Comparison of ENCODE assay signal across 1 cellular context in the genomic region with DNA sequence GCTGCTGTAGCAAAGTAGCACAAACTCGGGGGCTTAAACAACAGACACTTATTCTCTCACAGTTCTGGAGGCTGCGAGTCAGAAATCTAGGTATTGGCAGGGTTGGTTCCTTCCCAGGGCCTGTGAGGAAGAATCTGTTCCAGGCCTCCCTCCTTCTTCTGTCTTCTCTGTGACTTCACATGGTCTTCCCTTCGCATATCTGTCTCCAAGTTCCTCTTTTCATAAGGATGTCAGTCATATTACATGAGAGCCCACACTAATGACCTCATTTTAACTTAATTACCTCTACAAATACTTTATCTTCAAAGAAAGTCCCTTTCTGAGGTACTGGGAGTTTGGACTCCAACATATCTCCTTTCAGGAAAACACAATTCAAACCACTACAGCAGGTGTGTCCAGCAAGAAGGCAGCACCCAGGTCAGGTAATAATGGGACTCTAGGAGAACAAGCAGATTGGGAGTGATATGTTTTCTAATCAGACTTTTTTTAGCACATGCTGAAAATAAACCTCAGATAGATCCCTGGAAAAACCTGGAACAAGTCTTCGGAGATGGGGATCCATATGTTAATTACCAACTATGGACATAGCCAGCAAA.
TF ChIP-seq lines count a peak whose summit lies in the region.

No MANE protein-coding gene starts in this region.

TF ChIP-seq in GM12878, 131 proteins besides CTCF, POLR2A, EP300 and RAD21 (continued from another document):
- TF ChIP-seq SPI1 (IDR thresholded peaks at IDR 0.05; ENCODE audit: borderline replicate concordance, insufficient read depth, low read depth, low read length) = peak; percentile 66
- no peak for TF ChIP-seq KAT2A (conservative IDR thresholded peaks at IDR 0.05; ENCODE audit: control insufficient read depth, low read depth, low read length)
- TF ChIP-seq BRCA1 (IDR thresholded peaks at IDR 0.05; ENCODE audit: low read depth, low read length) = no peak
- peak; percentile 78 for TF ChIP-seq PKNOX1 (IDR thresholded peaks at IDR 0.05)
- TF ChIP-seq ATF3 (IDR thresholded peaks at IDR 0.05; ENCODE audit: borderline replicate concordance, extremely low read depth, low read depth, low read length) = no peak
- peak; percentile 40; the same call in 1 of the 2 replicates for TF ChIP-seq MTA2 (IDR thresholded peaks at IDR 0.05; ENCODE audit: low read depth)
- TF ChIP-seq TCF7 (IDR thresholded peaks at IDR 0.05; ENCODE audit: borderline replicate concordance) = 0 out of 2 replicates have a peak, but pooled peaks have one; percentile 9
- TF ChIP-seq RELB (IDR thresholded peaks at IDR 0.05; ENCODE audit: low read depth) = no peak
- peak; percentile 65; the same call in 1 of the 2 replicates for TF ChIP-seq EED (IDR thresholded peaks at IDR 0.05; ENCODE audit: low read depth)
- TF ChIP-seq CREM (IDR thresholded peaks at IDR 0.05; ENCODE audit: low read depth) = no peak
TF ChIP-seq in GM12878: peak in this region for 11.
